12 cellular contexts compared by ENCODE assay signal in the genomic region with DNA sequence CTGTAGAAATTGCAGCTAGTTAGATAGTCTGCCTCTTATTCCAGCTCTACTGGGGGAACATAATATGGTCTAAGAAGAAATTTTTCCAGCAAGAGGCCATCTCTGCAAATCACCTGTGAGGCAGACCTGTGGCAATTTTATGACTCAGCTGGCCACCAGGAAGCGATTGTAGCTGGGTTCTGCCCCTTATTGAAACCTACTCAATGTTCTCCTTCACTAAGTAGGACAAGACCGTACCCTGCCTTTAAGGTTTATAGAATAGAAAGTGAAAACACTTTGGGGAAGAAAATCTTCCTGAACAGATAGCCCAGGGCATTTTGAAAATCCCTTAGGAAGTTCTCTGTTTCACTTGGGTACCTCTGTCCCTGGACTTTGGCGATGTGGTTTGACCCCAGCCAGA. TPM values are rescaled to one million over a fixed set of nuclear protein-coding genes. Genes with fewer than 3 reads are reported as not detected.
DNase-seq lines count a peak whose midpoint lies in the region; ATAC-seq and TF ChIP-seq lines count a peak whose summit lies in the region.
"Had no signal": no experiment of that assay in that cellular context is flagged by ENCODE, and none has a peak within 500 bp of the region (broad histone marks: within the 10 kb centered on the region; RNA-seq: fewer than 3 reads in every experiment).

No MANE protein-coding gene starts in this region.

- H4K20me1 ChIP-seq in MM.1S (ENCODE audit: insufficient read depth, low read length): no peaks in the 10 kb centered on the region

- H2AFZ ChIP-seq in MM.1S (ENCODE audit: low read length): peak overlapping the region; percentile 61

- H3K9me3 ChIP-seq in MM.1S (replicated peaks; ENCODE audit: insufficient read depth, low read length): no peaks in the 10 kb centered on the region

- H3K9me2 ChIP-seq in MM.1S (replicated peaks; ENCODE audit: insufficient read depth, low read length): no peaks in the 10 kb centered on the region

- peaks cover 0 to 2% of the 10 kb centered on the region in 2 donors for H3K27me3 Mint-ChIP-seq in natural killer cell (ENCODE audit: low read depth in 2 of 2)

- H3K4me3 ChIP-seq in MM.1S (ENCODE audit: low read length): peak overlapping the region; percentile 18; the same call in 1 of the 2 replicates

- H3K27me3 ChIP-seq in MM.1S (replicated peaks; ENCODE audit: insufficient read depth, low read length): no peaks in the 10 kb centered on the region

- peak overlapping the region; percentile 100 for H3K27ac Mint-ChIP-seq in natural killer cell

- peak overlapping the region; percentile 76 for H3K27ac ChIP-seq in MM.1S (ENCODE audit: low read length)

- H3K36me3 Mint-ChIP-seq in natural killer cell: peaks cover 10% of the 10 kb centered on the region

- peak overlapping the region; percentile 54 for H3K4me2 ChIP-seq in MM.1S (ENCODE audit: low read depth, low read length)

- ATAC-seq in GM18520 (IDR thresholded peaks at IDR 0.05; ENCODE audit: unreplicated experiment): peak; percentile 6
- ATAC-seq in GM21619 (IDR thresholded peaks at IDR 0.05; ENCODE audit: unreplicated experiment): peak; percentile 49
- peak; percentile 25 to 36 (median 28) for ATAC-seq in natural killer cell

- peak; percentile 61 for DNase-seq in MM.1S
- no peak for DNase-seq in natural killer cell
- no peak for DNase-seq in central memory CD4-positive, alpha-beta T cell
- DNase-seq in T1000 (lab: John Stamatoyannopoulos, UW): no peak
- no peak for DNase-seq in anterior cingulate cortex (lab: John Stamatoyannopoulos, UW)
- DNase-seq in DMS53 (lab: John Stamatoyannopoulos, UW): no peak
- DNase-seq: cortex of kidney, EL, head of caudate nucleus, Right ventricle myocardium superior had no signal

- H3K9ac ChIP-seq in MM.1S (ENCODE audit: low read length): peak overlapping the region; percentile 46

- H3K4me3 Mint-ChIP-seq in natural killer cell: peak overlapping the region; percentile 86

- H3K4me1 ChIP-seq in MM.1S (ENCODE audit: low read length): peaks cover 54% of the 10 kb centered on the region

- H3K9me3 Mint-ChIP-seq in natural killer cell: peaks cover 0 to 2% of the 10 kb centered on the region in 2 donors

- H3K36me3 ChIP-seq in MM.1S (replicated peaks; ENCODE audit: insufficient read depth, low read length): no peaks in the 10 kb centered on the region

- no peaks in the 10 kb centered on the region for H3K79me2 ChIP-seq in MM.1S (ENCODE audit: low read length)

- TF ChIP-seq CTCF in MM.1S (IDR thresholded peaks at IDR 0.05; ENCODE audit: low read length) (no peak), natural killer cell (IDR thresholded peaks at IDR 0.05) (no peak)

- peaks cover 22% of the 10 kb centered on the region for H3F3A ChIP-seq in MM.1S (ENCODE audit: insufficient read depth, low read length)

- peaks cover 82 to 87% of the 10 kb centered on the region in 2 donors for H3K4me1 Mint-ChIP-seq in natural killer cell

- intact Hi-C loops in natural killer cell (cut with micrococcal nuclease): loop anchor here (1.0 to 10.0 kb wide), 5 partner anchors 8 to 837 kb away; a partner anchor contains a TSS

RNA-seq across cellular contexts. Expression of a gene that starts 7.9 kb away (rescaled TPM):
- total RNA-seq in natural killer cell: 100 to 1,000 TPM; 381 to 547 (median 450) TPM

RNA-seq across cellular contexts. Expression of a gene that starts 18.0 kb away (rescaled TPM):
- under 1 TPM in 2 of 3 donors, not detected in 1; 0.54 to 0.55 TPM for total RNA-seq in natural killer cell

RNA-seq across cellular contexts. Expression of a gene that starts 21.6 kb away (rescaled TPM):
- total RNA-seq in natural killer cell: 100 to 1,000 TPM; 360 to 532 (median 476) TPM
